ENCODE assay signal across 1 cellular context in genomic region chr17:2050246-2050866, GRCh38.
A peak's percentile ranks its signal among the peaks of the same experiment; 100 is the strongest.
TF ChIP-seq lines count a peak whose summit lies in the region.

No MANE protein-coding gene starts in this region.

TF ChIP-seq in SK-N-SH, 30 proteins besides CTCF, POLR2A, EP300 and RAD21 (continued from another document):
- TF ChIP-seq JUND (IDR thresholded peaks at IDR 0.05) (no peak), GABPA (IDR thresholded peaks at IDR 0.05; ENCODE audit: low read depth) (peak; percentile 50), MAX (IDR thresholded peaks at IDR 0.05; ENCODE audit: low read depth) (peak; percentile 95), PBX3 (IDR thresholded peaks at IDR 0.05) (no peak), REST (IDR thresholded peaks at IDR 0.05; ENCODE audit: low read depth, low read length) (peak; percentile 89), RXRA (IDR thresholded peaks at IDR 0.05; ENCODE audit: borderline replicate concordance, low read depth) (no peak), SIN3A (IDR thresholded peaks at IDR 0.05; ENCODE audit: borderline replicate concordance, low read depth, low read length) (peak; percentile 50; the same call in 1 of the 2 replicates), MXI1 (IDR thresholded peaks at IDR 0.05; ENCODE audit: low read depth, low read length) (no peak)
